In the genomic region with DNA sequence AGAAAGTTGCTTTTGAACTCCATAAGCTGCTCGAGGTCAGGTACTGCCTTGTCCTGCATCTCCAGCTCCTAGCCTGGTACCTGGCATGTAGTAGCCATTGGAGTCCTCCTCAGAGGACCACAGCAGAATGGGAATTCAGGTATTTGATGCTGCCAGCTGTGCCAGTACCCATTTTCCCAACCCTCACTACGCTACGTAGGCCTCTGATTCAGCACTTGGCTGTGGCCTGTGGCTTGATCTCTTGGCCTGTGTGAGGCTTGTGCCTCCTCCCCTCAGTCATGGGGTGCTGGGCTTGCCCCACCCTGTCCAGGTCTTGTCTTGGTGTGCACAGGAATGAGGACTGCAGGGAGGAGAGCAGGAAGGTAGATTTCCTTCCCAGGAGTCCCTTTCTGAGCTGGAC, we compare ENCODE assay signal across 9 cellular contexts. TPM values are rescaled to one million over a fixed set of nuclear protein-coding genes. Genes with fewer than 3 reads are reported as not detected.
A peak's percentile ranks its signal among the peaks of the same experiment; 100 is the strongest.
DNase-seq lines count a peak whose midpoint lies in the region; ATAC-seq and TF ChIP-seq lines count a peak whose summit lies in the region.
"Had no signal": no experiment of that assay in that cellular context is flagged by ENCODE, and none has a peak within 500 bp of the region (broad histone marks: within the 10 kb centered on the region; RNA-seq: fewer than 3 reads in every experiment).

No MANE protein-coding gene starts in this region.

- no peaks in the 10 kb centered on the region for H3K9me2 ChIP-seq in hepatocyte (replicated peaks; ENCODE audit: insufficient read depth)

- peaks cover 14 to 32% of the 10 kb centered on the region in 2 donors for H3K4me1 ChIP-seq in lung (ENCODE audit: control insufficient read depth in 2 of 2, insufficient read depth in 2 of 2, low read length in 2 of 2)
- no peaks in the 10 kb centered on the region for H3K4me1 ChIP-seq in hepatocyte (ENCODE audit: insufficient read depth)
- H3K4me1 ChIP-seq in ovary (ENCODE audit: insufficient read depth): no peaks in the 10 kb centered on the region

- TF ChIP-seq POLR2A in ovary (IDR thresholded peaks at IDR 0.05): no peak

- H3K4me3 ChIP-seq in lung (no peak overlapping the region), hepatocyte (no peak overlapping the region), ovary (no peak overlapping the region)
- H3K4me3 ChIP-seq: PC-9 had no signal

- no peaks in the 10 kb centered on the region for H3K9me3 ChIP-seq in lung (ENCODE audit: control insufficient read depth in 2 of 2, insufficient read depth in 1 of 2, low read length in 1 of 2)
- H3K9me3 ChIP-seq in hepatocyte (ENCODE audit: low read depth): no peaks in the 10 kb centered on the region
- H3K9me3 ChIP-seq in ovary: no peaks in the 10 kb centered on the region

- 30 to 52% methylated on average over 3 of the region's 3 CpGs for WGBS in lung, 2 donors
- WGBS in hepatocyte (ENCODE audit: low lambda C conversion rate, missing lambda C conversion rate): 90% methylated on average over 3 of the region's 3 CpGs
- 71 to 78% (median 75%) methylated on average over 3 of the region's 3 CpGs for WGBS in ovary, 3 donors

- peaks cover 9% of the 10 kb centered on the region for H3K36me3 Mint-ChIP-seq in activated naive CD4-positive, alpha-beta T cell treated with anti-CD3 and anti-CD28 coated beads, Interleukin-2, amount 50 U/mL, for 24 hours

- H3K27ac Mint-ChIP-seq in activated naive CD4-positive, alpha-beta T cell treated with anti-CD3 and anti-CD28 coated beads, Interleukin-2, amount 50 U/mL, for 24 hours: peak overlapping the region; percentile 92

- no peaks in the 10 kb centered on the region for H3K27me3 ChIP-seq in lung (ENCODE audit: control insufficient read depth, insufficient read depth)
- no peaks in the 10 kb centered on the region for H3K27me3 ChIP-seq in hepatocyte
- H3K27me3 ChIP-seq in ovary: no peaks in the 10 kb centered on the region

- H2AFZ ChIP-seq in hepatocyte: no peak overlapping the region
- H2AFZ ChIP-seq: PC-9 had no signal

- peaks cover 36% of the 10 kb centered on the region for H4K20me1 ChIP-seq in hepatocyte (ENCODE audit: insufficient read depth, poor library complexity, severe bottlenecking)

- H3K27ac ChIP-seq in lung (ENCODE audit: low read depth in 1 of 2, low read length in 1 of 2): peak overlapping the region; percentile 11 to 72
- H3K27ac ChIP-seq in hepatocyte: no peak overlapping the region
- H3K27ac ChIP-seq in ovary: no peak overlapping the region
- H3K27ac ChIP-seq: PC-9 had no signal

- H3K36me3 ChIP-seq in lung (ENCODE audit: control insufficient read depth in 2 of 2, insufficient read depth in 2 of 2, low read length in 2 of 2) (peaks cover 4 to 6% of the 10 kb centered on the region in 2 donors), hepatocyte (replicated peaks; ENCODE audit: insufficient read depth, low read depth) (no peaks in the 10 kb centered on the region), ovary (no peaks in the 10 kb centered on the region)

- no peak for TF ChIP-seq CTCF in lung (IDR thresholded peaks at IDR 0.05; ENCODE audit: control extremely low read depth, extremely low read depth)
- TF ChIP-seq CTCF in hepatocyte (IDR thresholded peaks at IDR 0.05; ENCODE audit: poor library complexity): no peak
- no peak for TF ChIP-seq CTCF in ovary (IDR thresholded peaks at IDR 0.05)

- H3K4me3 Mint-ChIP-seq in activated naive CD4-positive, alpha-beta T cell treated with anti-CD3 and anti-CD28 coated beads, Interleukin-2, amount 50 U/mL, for 24 hours: peak overlapping the region; percentile 65

- no peak for TF ChIP-seq EP300 in ovary (IDR thresholded peaks at IDR 0.05)

- H3K27me3 Mint-ChIP-seq in activated naive CD4-positive, alpha-beta T cell treated with anti-CD3 and anti-CD28 coated beads, Interleukin-2, amount 50 U/mL, for 24 hours: no peaks in the 10 kb centered on the region

- no peak overlapping the region for H3K4me2 ChIP-seq in hepatocyte
- H3K4me2 ChIP-seq: PC-9 had no signal

- peaks cover 88% of the 10 kb centered on the region for H3K79me2 ChIP-seq in hepatocyte

- intact Hi-C loops in ovary (cut with DNase I): no loop called here

- H3K9me3 Mint-ChIP-seq in activated naive CD4-positive, alpha-beta T cell treated with anti-CD3 and anti-CD28 coated beads, Interleukin-2, amount 50 U/mL, for 24 hours: no peaks in the 10 kb centered on the region

- peak; percentile 27 for ATAC-seq in GM21529 (IDR thresholded peaks at IDR 0.05; ENCODE audit: unreplicated experiment)
- no peak for ATAC-seq in lung (ENCODE audit: insufficient read depth, low FRiP score)

- peaks cover 70% of the 10 kb centered on the region for H3K4me1 Mint-ChIP-seq in activated naive CD4-positive, alpha-beta T cell treated with anti-CD3 and anti-CD28 coated beads, Interleukin-2, amount 50 U/mL, for 24 hours

- DNase-seq in GF-D8 (lab: John Stamatoyannopoulos, UW) (peak; percentile 43), HT1080 (ENCODE audit: low read depth) (peak; percentile 79), lung (ENCODE audit: low spot score) (no peak), hepatocyte (ENCODE audit: low spot score) (no peak), ovary (no peak), medulla oblongata (ENCODE audit: extremely low spot score) (no peak)

RNA-seq across cellular contexts. Expression of gene OTULIN, which starts 11.8 kb away (rescaled TPM):
- total RNA-seq in HT1080 (2014; rRNA removed; shearing (Covaris generic)): 27.9 and 33.2 TPM in 2 replicates
- polyA plus RNA-seq in HT1080 (2015; cell fraction: cytosol; rRNA removed): 14.4 and 17.5 TPM in 2 replicates
- polyA plus RNA-seq in HT1080 (2015; cell fraction: nucleus; rRNA removed): 20.7 and 25.2 TPM in 2 replicates
- 10 to 100 TPM; 32.7 to 35.6 TPM for total RNA-seq in lung
- 10 to 100 TPM in 1 of 2 donors, 1 to 10 TPM in 1; 7.5 to 11.1 TPM for polyA plus RNA-seq in lung
- total RNA-seq in hepatocyte: 23.9 and 45.2 TPM in 2 replicates
- polyA plus RNA-seq in hepatocyte: 21.0 and 22.8 TPM in 2 replicates
- total RNA-seq in ovary: 10 to 100 TPM; 21.1 to 29.3 (median 23.9) TPM
- 1 to 10 TPM; 4.1 to 7.5 TPM for polyA plus RNA-seq in ovary

Comparison
In these comparisons a context has a peak if more than half of its experiments do, and no peak if none do; other contexts are left out.
1. DNase-seq: peak in GF-D8 (single experiment) and HT1080 (single experiment); none in lung (single experiment), hepatocyte (single experiment), ovary (0 of 5) and medulla oblongata (single experiment).
2. H3K27ac ChIP-seq: peak in lung (2 of 2); none in hepatocyte (single experiment) and ovary (0 of 2).